1 cellular context compared by ENCODE assay signal in the genomic region with DNA sequence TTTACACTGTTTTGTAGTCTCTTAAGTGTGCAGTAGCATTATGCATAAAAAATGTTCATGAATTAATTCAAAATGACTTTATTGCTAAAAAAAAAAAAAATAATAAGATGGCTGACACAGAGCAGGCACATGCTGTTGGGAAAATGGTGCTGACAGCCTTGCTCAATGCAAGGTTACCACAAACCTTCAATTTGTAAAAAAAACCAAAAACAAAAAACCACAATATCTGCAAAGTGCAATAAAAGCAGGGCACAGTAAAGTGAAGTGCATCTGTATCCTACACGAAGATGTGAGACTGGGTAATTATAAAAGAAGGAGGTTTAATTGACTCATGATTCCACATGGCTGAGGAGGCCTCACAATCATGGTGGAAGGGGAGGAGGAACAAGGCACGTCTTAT.
TF ChIP-seq lines count a peak whose summit lies in the region.

No MANE protein-coding gene starts in this region.

TF ChIP-seq in neural cell, 6 proteins besides CTCF, POLR2A, EP300 and RAD21:
- TF ChIP-seq, protein P1, sequence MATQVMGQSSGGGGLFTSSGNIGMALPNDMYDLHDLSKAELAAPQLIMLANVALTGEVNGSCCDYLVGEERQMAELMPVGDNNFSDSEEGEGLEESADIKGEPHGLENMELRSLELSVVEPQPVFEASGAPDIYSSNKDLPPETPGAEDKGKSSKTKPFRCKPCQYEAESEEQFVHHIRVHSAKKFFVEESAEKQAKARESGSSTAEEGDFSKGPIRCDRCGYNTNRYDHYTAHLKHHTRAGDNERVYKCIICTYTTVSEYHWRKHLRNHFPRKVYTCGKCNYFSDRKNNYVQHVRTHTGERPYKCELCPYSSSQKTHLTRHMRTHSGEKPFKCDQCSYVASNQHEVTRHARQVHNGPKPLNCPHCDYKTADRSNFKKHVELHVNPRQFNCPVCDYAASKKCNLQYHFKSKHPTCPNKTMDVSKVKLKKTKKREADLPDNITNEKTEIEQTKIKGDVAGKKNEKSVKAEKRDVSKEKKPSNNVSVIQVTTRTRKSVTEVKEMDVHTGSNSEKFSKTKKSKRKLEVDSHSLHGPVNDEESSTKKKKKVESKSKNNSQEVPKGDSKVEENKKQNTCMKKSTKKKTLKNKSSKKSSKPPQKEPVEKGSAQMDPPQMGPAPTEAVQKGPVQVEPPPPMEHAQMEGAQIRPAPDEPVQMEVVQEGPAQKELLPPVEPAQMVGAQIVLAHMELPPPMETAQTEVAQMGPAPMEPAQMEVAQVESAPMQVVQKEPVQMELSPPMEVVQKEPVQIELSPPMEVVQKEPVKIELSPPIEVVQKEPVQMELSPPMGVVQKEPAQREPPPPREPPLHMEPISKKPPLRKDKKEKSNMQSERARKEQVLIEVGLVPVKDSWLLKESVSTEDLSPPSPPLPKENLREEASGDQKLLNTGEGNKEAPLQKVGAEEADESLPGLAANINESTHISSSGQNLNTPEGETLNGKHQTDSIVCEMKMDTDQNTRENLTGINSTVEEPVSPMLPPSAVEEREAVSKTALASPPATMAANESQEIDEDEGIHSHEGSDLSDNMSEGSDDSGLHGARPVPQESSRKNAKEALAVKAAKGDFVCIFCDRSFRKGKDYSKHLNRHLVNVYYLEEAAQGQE (IDR thresholded peaks at IDR 0.05; ENCODE audit: borderline replicate concordance): no peak
- no peak for TF ChIP-seq POLR2AphosphoS5 (IDR thresholded peaks at IDR 0.05)
- no peak for TF ChIP-seq TAF1 (IDR thresholded peaks at IDR 0.05; ENCODE audit: low read depth)
- TF ChIP-seq SMC3 (conservative IDR thresholded peaks at IDR 0.05; ENCODE audit: poor library complexity): no peak
- TF ChIP-seq EZH2 (IDR thresholded peaks at IDR 0.05; ENCODE audit: borderline replicate concordance, insufficient read depth, low read length, poor library complexity, severe bottlenecking): no peak
- TF ChIP-seq MXI1 (conservative IDR thresholded peaks at IDR 0.05; ENCODE audit: poor library complexity, severe bottlenecking): no peak
TF ChIP-seq in neural cell: peak in this region for 0.
